10 cellular contexts compared by ENCODE assay signal in the genomic region with DNA sequence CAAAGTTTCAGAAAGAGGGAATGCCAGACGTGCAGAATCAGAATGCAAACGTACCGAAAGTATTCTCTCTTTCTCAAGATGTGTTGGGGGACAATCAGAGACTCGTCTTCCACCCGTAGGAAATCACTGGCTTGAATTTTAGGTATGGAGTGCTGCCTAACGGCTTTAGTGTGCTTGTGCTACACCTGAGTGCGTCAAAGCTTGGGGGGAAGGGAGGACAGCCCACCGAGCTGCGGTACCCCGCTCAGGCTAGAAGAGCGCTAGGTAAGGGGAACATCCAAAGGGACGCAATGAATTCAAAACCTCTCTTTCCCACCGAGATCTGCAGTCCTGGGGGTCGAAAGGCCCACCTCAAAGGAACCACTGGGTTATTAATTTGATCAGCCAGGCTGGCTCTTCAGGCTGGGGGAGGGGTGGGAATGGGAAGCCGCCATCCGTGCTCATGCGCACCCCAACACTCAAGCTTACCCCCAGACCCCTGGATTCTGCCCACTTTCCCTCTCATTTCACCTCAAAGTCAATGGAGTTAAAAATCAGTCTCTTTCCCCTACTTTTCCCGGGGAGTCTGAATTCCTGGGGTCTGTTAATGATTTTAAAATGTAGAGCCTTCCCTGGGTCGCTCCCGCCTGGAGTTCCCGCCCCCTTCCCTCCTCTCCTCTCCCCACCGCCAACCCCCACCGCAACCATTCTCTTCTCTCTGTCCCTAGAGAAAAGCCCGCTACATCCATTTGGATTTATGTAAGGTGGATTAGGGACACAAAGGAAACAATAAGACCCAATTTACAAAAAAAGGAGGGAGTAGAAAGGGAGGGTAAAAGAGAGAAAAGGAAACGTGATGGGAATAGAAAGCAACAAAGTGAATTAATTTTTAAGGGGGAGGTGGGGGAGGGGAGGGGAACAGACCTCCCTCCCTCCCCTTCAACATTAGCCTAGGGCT. TPM values are rescaled to one million over a fixed set of nuclear protein-coding genes. Genes with fewer than 3 reads are reported as not detected.
DNase-seq lines count a peak whose midpoint lies in the region; ATAC-seq, FAIRE-seq and TF ChIP-seq lines count a peak whose summit lies in the region.
"Had no signal": no experiment of that assay in that cellular context is flagged by ENCODE, and none has a peak within 500 bp of the region (broad histone marks: within the 10 kb centered on the region; RNA-seq: fewer than 3 reads in every experiment).

No MANE protein-coding gene starts in this region.

- H3K27me3 Mint-ChIP-seq in activated CD4-positive, alpha-beta T cell treated with anti-CD3 and anti-CD28 coated beads for 36 hours = peaks cover 20% of the 10 kb centered on the region
- H3K27me3 Mint-ChIP-seq in activated T-helper 1 cell treated with anti-CD3 and anti-CD28 coated beads, Interleukin-12 subunit alpha, Interleukin-12 subunit beta, Interleukin-2, Interleukin-4 antibody, amounts not matched to agents 30 ng/mL and 10 ng/mL and 1 ng/mL, durations not matched to agents 14 hours and 24 hours and 36 hours (ENCODE audit: insufficient read depth) = peaks cover 63% of the 10 kb centered on the region
- H3K27me3 Mint-ChIP-seq in stimulated activated memory B cell treated with anti-CD40 and anti-IgM and Interleukin-4, amounts not matched to agents 10 μg/mL and 1 μg/mL and 100 μg/mL, for 72 hours = peaks cover 48% of the 10 kb centered on the region

- peak overlapping the region in 1 of 2 donors; percentile 1 for H3K9ac ChIP-seq in kidney (ENCODE audit: low read length in 2 of 2)

- H3K4me3 Mint-ChIP-seq in activated CD4-positive, alpha-beta T cell treated with anti-CD3 and anti-CD28 coated beads for 36 hours = peak overlapping the region; percentile 79
- peak overlapping the region; percentile 84 for H3K4me3 Mint-ChIP-seq in activated T-helper 1 cell treated with anti-CD3 and anti-CD28 coated beads, Interleukin-12 subunit alpha, Interleukin-12 subunit beta, Interleukin-2, Interleukin-4 antibody, amounts not matched to agents 30 ng/mL and 10 ng/mL and 1 ng/mL, durations not matched to agents 14 hours and 24 hours and 36 hours
- H3K4me3 Mint-ChIP-seq in stimulated activated memory B cell treated with anti-CD40 and anti-IgM and Interleukin-4, amounts not matched to agents 10 μg/mL and 1 μg/mL and 100 μg/mL, for 72 hours = peak overlapping the region; percentile 81

- intact Hi-C loops in activated CD4-positive, alpha-beta T cell treated with anti-CD3 and anti-CD28 coated beads for 36 hours (cut with DNase I, micrococcal nuclease) = loop anchor here (5.0 to 10.0 kb wide), 7 partner anchors 67 to 1085 kb away; partner anchors contain the start of gene FARSB (in 1 of the 2)
- intact Hi-C loops in activated T-helper 1 cell treated with anti-CD3 and anti-CD28 coated beads, Interleukin-12 subunit alpha, Interleukin-12 subunit beta, Interleukin-2, Interleukin-4 antibody, amounts not matched to agents 30 ng/mL and 10 ng/mL and 1 ng/mL, durations not matched to agents 14 hours and 24 hours and 36 hours (cut with micrococcal nuclease) = loop anchor here (2.0 to 10.0 kb wide), 8 partner anchors 21 to 1927 kb away; no protein-coding TSS in a partner anchor
- intact Hi-C loops in kidney (cut with DNase I) = loop anchor here (10.0 kb wide), 2 partner anchors 885 to 1835 kb away; no protein-coding TSS in a partner anchor

- no peak for DNase-seq in activated CD4-positive, alpha-beta T cell treated with anti-CD3 and anti-CD28 coated beads for 36 hours
- DNase-seq in activated CD4-positive, alpha-beta T cell treated with anti-CD3 and anti-CD28 coated beads, Interleukin-2, amount 50 U/mL, for 1 hour = no peak
- no peak for DNase-seq in activated T-helper 1 cell treated with anti-CD3 and anti-CD28 coated beads, Interleukin-12 subunit alpha, Interleukin-12 subunit beta, Interleukin-2, Interleukin-4 antibody, amounts not matched to agents 30 ng/mL and 10 ng/mL and 1 ng/mL, durations not matched to agents 14 hours and 24 hours and 36 hours (ENCODE audit: low spot score)
- no peak for DNase-seq in kidney
- DNase-seq in stimulated activated CD4-positive, alpha-beta T cell treated with anti-CD3 and anti-CD28 coated beads, Interleukin-4, amount 100 ng/mL, for 24 hours = no peak
- no peak for DNase-seq in cerebellar nuclear complex (lab: John Stamatoyannopoulos, UW)
- DNase-seq in midbrain (lab: John Stamatoyannopoulos, UW) = no peak
- DNase-seq: NCI-H226 had no signal

- H3K4me1 Mint-ChIP-seq in activated CD4-positive, alpha-beta T cell treated with anti-CD3 and anti-CD28 coated beads for 36 hours = peaks cover 51% of the 10 kb centered on the region
- peaks cover 31% of the 10 kb centered on the region for H3K4me1 Mint-ChIP-seq in activated T-helper 1 cell treated with anti-CD3 and anti-CD28 coated beads, Interleukin-12 subunit alpha, Interleukin-12 subunit beta, Interleukin-2, Interleukin-4 antibody, amounts not matched to agents 30 ng/mL and 10 ng/mL and 1 ng/mL, durations not matched to agents 14 hours and 24 hours and 36 hours (ENCODE audit: low read depth)
- peaks cover 45% of the 10 kb centered on the region for H3K4me1 Mint-ChIP-seq in stimulated activated memory B cell treated with anti-CD40 and anti-IgM and Interleukin-4, amounts not matched to agents 10 μg/mL and 1 μg/mL and 100 μg/mL, for 72 hours

- no peak for ATAC-seq in activated CD4-positive, alpha-beta T cell treated with anti-CD3 and anti-CD28 coated beads for 36 hours
- ATAC-seq in stimulated activated memory B cell treated with anti-CD40 and anti-IgM and Interleukin-4, amounts not matched to agents 10 μg/mL and 1 μg/mL and 100 μg/mL, for 72 hours = no peak
- ATAC-seq: activated CD4-positive, CD25-positive, alpha-beta regulatory T cell treated with anti-CD3 and anti-CD28 coated beads, Interleukin-2, amount 50 U/mL, for 24 hours had no signal

- H3K36me3 ChIP-seq in kidney (ENCODE audit: control insufficient read depth in 1 of 2, insufficient read depth in 2 of 2, low read length in 2 of 2) = no peaks in the 10 kb centered on the region

- no peaks in the 10 kb centered on the region for H3K9me3 Mint-ChIP-seq in activated CD4-positive, alpha-beta T cell treated with anti-CD3 and anti-CD28 coated beads for 36 hours (ENCODE audit: low read depth)
- no peaks in the 10 kb centered on the region for H3K9me3 Mint-ChIP-seq in activated T-helper 1 cell treated with anti-CD3 and anti-CD28 coated beads, Interleukin-12 subunit alpha, Interleukin-12 subunit beta, Interleukin-2, Interleukin-4 antibody, amounts not matched to agents 30 ng/mL and 10 ng/mL and 1 ng/mL, durations not matched to agents 14 hours and 24 hours and 36 hours
- no peaks in the 10 kb centered on the region for H3K9me3 Mint-ChIP-seq in stimulated activated memory B cell treated with anti-CD40 and anti-IgM and Interleukin-4, amounts not matched to agents 10 μg/mL and 1 μg/mL and 100 μg/mL, for 72 hours

- H3K9me3 ChIP-seq in kidney (ENCODE audit: control insufficient read depth in 1 of 2, low read length in 2 of 2) = no peaks in the 10 kb centered on the region

- no peak overlapping the region for H3K27ac Mint-ChIP-seq in activated CD4-positive, alpha-beta T cell treated with anti-CD3 and anti-CD28 coated beads for 36 hours
- peak overlapping the region; percentile 19 for H3K27ac Mint-ChIP-seq in activated T-helper 1 cell treated with anti-CD3 and anti-CD28 coated beads, Interleukin-12 subunit alpha, Interleukin-12 subunit beta, Interleukin-2, Interleukin-4 antibody, amounts not matched to agents 30 ng/mL and 10 ng/mL and 1 ng/mL, durations not matched to agents 14 hours and 24 hours and 36 hours
- peak overlapping the region; percentile 83 for H3K27ac Mint-ChIP-seq in stimulated activated memory B cell treated with anti-CD40 and anti-IgM and Interleukin-4, amounts not matched to agents 10 μg/mL and 1 μg/mL and 100 μg/mL, for 72 hours

- TF ChIP-seq CTCF in kidney (IDR thresholded peaks at IDR 0.05; ENCODE audit: borderline replicate concordance, extremely low read depth, insufficient read depth) = no peak

- no peak overlapping the region for H3K27ac ChIP-seq in kidney (ENCODE audit: low read depth in 2 of 2, low read length in 2 of 2)

- H3K4me1 ChIP-seq in kidney (ENCODE audit: control insufficient read depth in 1 of 2, insufficient read depth in 1 of 2, low read depth in 1 of 2, low read length in 2 of 2) = peaks cover 4 to 13% of the 10 kb centered on the region in 2 donors

- peak overlapping the region; percentile 23 to 80 for H3K4me3 ChIP-seq in kidney (ENCODE audit: low read length in 2 of 2)

- H3K36me3 Mint-ChIP-seq in activated CD4-positive, alpha-beta T cell treated with anti-CD3 and anti-CD28 coated beads for 36 hours (ENCODE audit: low read depth) = peaks cover 2% of the 10 kb centered on the region
- peaks cover 5% of the 10 kb centered on the region for H3K36me3 Mint-ChIP-seq in activated T-helper 1 cell treated with anti-CD3 and anti-CD28 coated beads, Interleukin-12 subunit alpha, Interleukin-12 subunit beta, Interleukin-2, Interleukin-4 antibody, amounts not matched to agents 30 ng/mL and 10 ng/mL and 1 ng/mL, durations not matched to agents 14 hours and 24 hours and 36 hours (ENCODE audit: low read depth)
- no peaks in the 10 kb centered on the region for H3K36me3 Mint-ChIP-seq in stimulated activated memory B cell treated with anti-CD40 and anti-IgM and Interleukin-4, amounts not matched to agents 10 μg/mL and 1 μg/mL and 100 μg/mL, for 72 hours

- POLR2A ChIA-PET in activated CD4-positive, alpha-beta T cell treated with anti-CD3 and anti-CD28 coated beads for 36 hours (lab: Charles Lee) = no interaction called here

- CTCF ChIA-PET in activated CD4-positive, alpha-beta T cell treated with anti-CD3 and anti-CD28 coated beads for 36 hours (lab: Charles Lee) = no interaction called here

- FAIRE-seq in kidney (lab: Jason Lieb, UNC) = no peak

RNA-seq across cellular contexts. Expression of gene EPHA4, which starts 2.5 kb away (rescaled TPM):
- total RNA-seq in activated CD4-positive, alpha-beta T cell treated with anti-CD3 and anti-CD28 coated beads for 36 hours = 1 to 10 TPM; 5.9 to 7.2 TPM
- total RNA-seq in activated T-helper 1 cell treated with anti-CD3 and anti-CD28 coated beads, Interleukin-12 subunit alpha, Interleukin-12 subunit beta, Interleukin-2, Interleukin-4 antibody, amounts not matched to agents 30 ng/mL and 10 ng/mL and 1 ng/mL, durations not matched to agents 14 hours and 24 hours and 36 hours = 0.22 and 0.23 TPM in 2 replicates
- total RNA-seq in kidney = 38.0 TPM
- polyA plus RNA-seq in kidney (ENCODE audit: insufficient read depth, low read depth, low replicate concordance) = 4.8 TPM
